In genomic region chr16:81535679-81536360, GRCh38 we compare ENCODE assay signal across 22 cellular contexts.
"Had no signal": no experiment of that assay in that cellular context is flagged by ENCODE, and none has a peak within 500 bp of the region (broad histone marks: within the 10 kb centered on the region; RNA-seq: fewer than 3 reads in every experiment).

No MANE protein-coding gene starts in this region.

- DNase-seq: colonic mucosa; dermis blood vessel endothelial cell; erythroblast; foreskin melanocyte; heart left ventricle; hippocampal formation; kidney glomerular epithelial cell; mammary epithelial cell; natural killer cell; psoas muscle; retina; sigmoid colon; stimulated activated CD4-positive, alpha-beta T cell treated with anti-CD3 and anti-CD28 coated beads, Interleukin-2, amount 100 ng/mL, for 48 hours; stimulated activated naive CD8-positive, alpha-beta T cell treated with anti-CD3 and anti-CD28 coated beads, Interleukin-15, Interleukin-2, amounts not matched to agents 100 U/mL and 50 U/mL, for 24 hours; thyroid gland; upper lobe of right lung had no signal

- ATAC-seq: heart left ventricle; natural killer cell; psoas muscle; stimulated activated naive CD8-positive, alpha-beta T cell treated with anti-CD3 and anti-CD28 coated beads, Interleukin-15, Interleukin-2, amounts not matched to agents 100 U/mL and 50 U/mL, for 24 hours; upper lobe of right lung had no signal

- H3K27ac Mint-ChIP-seq: neural progenitor cell had no signal

- FAIRE-seq: endothelial cell of umbilical vein had no signal

- H3K36me3 Mint-ChIP-seq: natural killer cell had no signal

- H3K9me3 ChIP-seq: colonic mucosa, heart left ventricle, psoas muscle, sigmoid colon, suprapubic skin, thyroid gland, upper lobe of right lung, vagina had no signal

- H3K4me3 ChIP-seq: colonic mucosa, heart left ventricle, neural progenitor cell, psoas muscle, sigmoid colon, skin epidermis, suprapubic skin, thyroid gland, upper lobe of right lung, vagina had no signal

- H3K4me1 ChIP-seq: psoas muscle had no signal

- H3K9me3 Mint-ChIP-seq: natural killer cell, neural progenitor cell had no signal

- H3K4me2 ChIP-seq: neural progenitor cell had no signal

- H3K27ac ChIP-seq: colonic mucosa, heart left ventricle, neural progenitor cell, parathyroid adenoma, psoas muscle, sigmoid colon, skin epidermis, suprapubic skin, thyroid gland, upper lobe of right lung, vagina had no signal

- H3K4me3 Mint-ChIP-seq: natural killer cell, neural progenitor cell had no signal
